11 cellular contexts compared by ENCODE assay signal in genomic region chr7:69748530-69748929, GRCh38.
DNase-seq lines count a peak whose midpoint lies in the region; ATAC-seq and TF ChIP-seq lines count a peak whose summit lies in the region.
"Had no signal": no experiment of that assay in that cellular context is flagged by ENCODE, and none has a peak within 500 bp of the region (broad histone marks: within the 10 kb centered on the region; RNA-seq: fewer than 3 reads in every experiment).

No MANE protein-coding gene starts in this region.

- H3K4me1 ChIP-seq in Caco-2 = peaks cover 26% of the 10 kb centered on the region

- peak overlapping the region; percentile 39 for H3K27ac Mint-ChIP-seq in Caco-2 (ENCODE audit: unreplicated experiment)
- H3K27ac Mint-ChIP-seq in endothelial cell (ENCODE audit: unreplicated experiment) = peak overlapping the region; percentile 28
- H3K27ac Mint-ChIP-seq in activated naive CD4-positive, alpha-beta T cell treated with anti-CD3 and anti-CD28 coated beads, Interleukin-2, amount 50 U/mL, for 72 hours = no peak overlapping the region

- intact Hi-C loops in Caco-2 (cut with micrococcal nuclease; ENCODE audit: unreplicated experiment) = no loop called here

- POLR2A ChIA-PET in Caco-2 (lab: Charles Lee) = no interaction called here

- H3K9me3 Mint-ChIP-seq in Caco-2 (ENCODE audit: unreplicated experiment) = no peaks in the 10 kb centered on the region
- H3K9me3 Mint-ChIP-seq in endothelial cell (ENCODE audit: unreplicated experiment) = no peaks in the 10 kb centered on the region
- peaks cover 0 to 6% of the 10 kb centered on the region in 2 donors for H3K9me3 Mint-ChIP-seq in activated naive CD4-positive, alpha-beta T cell treated with anti-CD3 and anti-CD28 coated beads, Interleukin-2, amount 50 U/mL, for 72 hours

- CTCF ChIA-PET in Caco-2 (lab: Charles Lee) = no interaction called here

- H3K9me3 ChIP-seq in Caco-2 = no peaks in the 10 kb centered on the region

- no peak overlapping the region for H3K4me3 Mint-ChIP-seq in Caco-2 (ENCODE audit: unreplicated experiment)
- no peak overlapping the region for H3K4me3 Mint-ChIP-seq in endothelial cell (ENCODE audit: unreplicated experiment)

- no peaks in the 10 kb centered on the region for H3K27me3 ChIP-seq in Caco-2 (replicated peaks; ENCODE audit: control insufficient read depth, insufficient read depth, low read length)

- no peak for DNase-seq in Caco-2
- DNase-seq in M059J (ENCODE audit: low read depth) = peak; percentile 69
- no peak for DNase-seq in endothelial cell (ENCODE audit: low spot score)
- DNase-seq in retina = peak; percentile 34
- DNase-seq in activated naive CD4-positive, alpha-beta T cell treated with anti-CD3 and anti-CD28 coated beads, Interleukin-2, amount 50 U/mL, for 72 hours (ENCODE audit: low spot score in 2 of 2) = no peak
- DNase-seq in stimulated activated naive CD4-positive, alpha-beta T cell (lab: John Stamatoyannopoulos, UW) = no peak
- DNase-seq in mucosa of gallbladder (ENCODE audit: low spot score) = no peak
- DNase-seq: H7; NCI-H1105 treated with DMSO at 0.1 percent for 48 hours; NCI-H1694 treated with DMSO at 0.1 percent for 48 hours; NK-92 treated with Interleukin-12 subunit alpha and Interleukin-12 subunit beta, amount 100 ng/mL, for 24 hours had no signal

- H3K27me3 Mint-ChIP-seq in Caco-2 (ENCODE audit: insufficient read depth, unreplicated experiment) (no peaks in the 10 kb centered on the region), endothelial cell (ENCODE audit: unreplicated experiment) (peaks cover 4% of the 10 kb centered on the region)

- no TSS peak for BruUV-seq in Caco-2 (replicated peaks; lab: Mats Ljungman, UMichigan)

- H3K36me3 Mint-ChIP-seq in Caco-2 (ENCODE audit: insufficient read depth, unreplicated experiment) (no peaks in the 10 kb centered on the region), endothelial cell (ENCODE audit: low read depth, unreplicated experiment) (peaks cover 6% of the 10 kb centered on the region)
- H3K36me3 Mint-ChIP-seq in activated naive CD4-positive, alpha-beta T cell treated with anti-CD3 and anti-CD28 coated beads, Interleukin-2, amount 50 U/mL, for 72 hours = peaks cover 0 to 6% of the 10 kb centered on the region in 2 donors

- no peaks in the 10 kb centered on the region for H3K36me3 ChIP-seq in Caco-2 (ENCODE audit: control insufficient read depth, insufficient read depth, low read length)

- no peak overlapping the region for H3K4me3 ChIP-seq in Caco-2 (ENCODE audit: low read depth, low read length)

- TF ChIP-seq CTCF in Caco-2 (IDR thresholded peaks at IDR 0.05; ENCODE audit: insufficient read depth in 1 of 2, low read depth in 1 of 2, low read length in 1 of 2, severe bottlenecking in 1 of 2, unreplicated experiment in 1 of 2) = no peak
- TF ChIP-seq CTCF in endothelial cell (IDR thresholded peaks at IDR 0.05; ENCODE audit: unreplicated experiment) = no peak

- H3K4me1 Mint-ChIP-seq in Caco-2 (ENCODE audit: low read depth, unreplicated experiment) (peaks cover 45% of the 10 kb centered on the region), endothelial cell (ENCODE audit: unreplicated experiment) (peaks cover 50% of the 10 kb centered on the region)

- ATAC-seq in activated naive CD4-positive, alpha-beta T cell treated with anti-CD3 and anti-CD28 coated beads, Interleukin-2, amount 50 U/mL, for 72 hours = no peak

Comparison
In these comparisons a context has a peak if more than half of its experiments do, and no peak if none do; other contexts are left out.
1. DNase-seq: peak in M059J (single experiment) and retina (single experiment); none in Caco-2 (0 of 2), endothelial cell (single experiment), activated naive CD4-positive, alpha-beta T cell treated with anti-CD3 and anti-CD28 coated beads, Interleukin-2, amount 50 U/mL, for 72 hours (0 of 2), stimulated activated naive CD4-positive, alpha-beta T cell (0 of 6) and mucosa of gallbladder (single experiment).
2. H3K27ac Mint-ChIP-seq: peak in Caco-2 (single experiment) and endothelial cell (single experiment); none in activated naive CD4-positive, alpha-beta T cell treated with anti-CD3 and anti-CD28 coated beads, Interleukin-2, amount 50 U/mL, for 72 hours (0 of 2).